Comparison of ENCODE assay signal across 22 cellular contexts in the genomic region with DNA sequence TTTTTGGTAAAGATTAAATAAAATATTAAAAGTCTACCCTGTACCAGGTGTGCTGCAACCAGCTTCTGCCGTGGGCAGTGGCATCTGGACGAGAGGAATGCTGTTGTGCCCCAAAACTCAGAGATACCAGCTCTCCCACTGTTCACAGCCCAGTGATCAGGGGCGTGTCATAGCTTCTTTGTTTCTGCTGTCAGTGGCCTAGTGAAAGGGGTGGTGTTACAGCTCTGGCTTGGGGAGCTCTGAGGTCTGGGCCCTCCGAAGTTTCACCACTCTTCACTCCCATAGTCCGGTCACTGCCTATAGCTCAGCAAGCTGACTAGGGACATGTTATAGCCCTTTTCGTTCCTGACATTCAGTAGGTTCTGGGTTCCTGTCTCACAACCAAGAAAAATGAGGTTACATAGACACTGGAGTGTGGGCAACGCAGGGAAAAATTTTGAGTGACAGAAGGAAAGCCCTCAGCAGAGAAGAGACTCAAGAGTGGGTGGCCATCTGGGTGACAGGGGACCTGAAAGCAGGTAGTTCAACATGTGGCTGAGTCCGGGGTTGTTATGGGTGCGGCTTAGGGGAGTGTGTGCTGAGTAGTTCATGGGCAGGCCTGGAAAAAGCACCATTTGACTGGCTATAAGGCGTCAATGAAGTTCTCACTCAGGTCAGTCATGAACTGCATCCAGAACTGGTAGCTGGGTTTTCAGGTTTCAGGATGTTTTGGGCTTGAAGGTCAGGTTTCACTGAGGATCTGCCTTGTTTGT.
"Had no signal": no experiment of that assay in that cellular context is flagged by ENCODE, and none has a peak within 500 bp of the region (broad histone marks: within the 10 kb centered on the region; RNA-seq: fewer than 3 reads in every experiment).

No MANE protein-coding gene starts in this region.

- H3K27ac Mint-ChIP-seq: natural killer cell treated with Interleukin-12 subunit alpha and Interleukin-12 subunit beta and Interleukin-15 and Interleukin-18, amount 100 ng/mL, for 72 hours; stimulated activated naive B cell treated with anti-CD40 and anti-IgM and Interleukin-4, amounts not matched to agents 10 μg/mL and 1 μg/mL and 100 μg/mL, for 72 hours; type B pancreatic cell had no signal

- H3K27ac ChIP-seq: colonic mucosa, heart left ventricle, neutrophil, sigmoid colon, skin epidermis, thoracic aorta had no signal

- H3K4me3 ChIP-seq: colonic mucosa, heart left ventricle, lung, sigmoid colon, skin epidermis, thoracic aorta had no signal

- FAIRE-seq: endothelial cell of umbilical vein, urothelium cell line had no signal

- H3K4me1 ChIP-seq: colonic mucosa, heart left ventricle, sigmoid colon had no signal

- H3K27me3 Mint-ChIP-seq: natural killer cell treated with Interleukin-12 subunit alpha and Interleukin-12 subunit beta and Interleukin-15 and Interleukin-18, amount 100 ng/mL, for 72 hours; stimulated activated naive B cell treated with anti-CD40 and anti-IgM and Interleukin-4, amounts not matched to agents 10 μg/mL and 1 μg/mL and 100 μg/mL, for 72 hours; stimulated activated naive CD8-positive, alpha-beta T cell treated with anti-CD3 and anti-CD28 coated beads, Interleukin-15, amount 100 ng/mL, for 72 hours; type B pancreatic cell had no signal

- H3K4me1 Mint-ChIP-seq: stimulated activated naive B cell treated with anti-CD40 and anti-IgM and Interleukin-4, amounts not matched to agents 10 μg/mL and 1 μg/mL and 100 μg/mL, for 72 hours; stimulated activated naive CD8-positive, alpha-beta T cell treated with anti-CD3 and anti-CD28 coated beads, Interleukin-15, amount 100 ng/mL, for 72 hours had no signal

- H3K4me3 Mint-ChIP-seq: natural killer cell treated with Interleukin-12 subunit alpha and Interleukin-12 subunit beta and Interleukin-15 and Interleukin-18, amount 100 ng/mL, for 72 hours; stimulated activated naive B cell treated with anti-CD40 and anti-IgM and Interleukin-4, amounts not matched to agents 10 μg/mL and 1 μg/mL and 100 μg/mL, for 72 hours; stimulated activated naive CD8-positive, alpha-beta T cell treated with anti-CD3 and anti-CD28 coated beads, Interleukin-15, amount 100 ng/mL, for 72 hours; type B pancreatic cell had no signal

- H3K9me3 ChIP-seq: colonic mucosa, heart left ventricle, neutrophil, sigmoid colon, thoracic aorta had no signal

- H3K36me3 ChIP-seq: colonic mucosa, heart left ventricle, neutrophil, sigmoid colon, thoracic aorta had no signal

- DNase-seq: colonic mucosa; dermis blood vessel endothelial cell; erythroblast; heart left ventricle; hippocampal formation; left colon; left ventricle myocardium superior; mesenchymal stem cell; midbrain; sigmoid colon; stimulated activated CD4-positive, alpha-beta T cell treated with anti-CD3 and anti-CD28 coated beads, Interleukin-2, amount 100 ng/mL, for 24 hours; stimulated activated CD4-positive, alpha-beta T cell treated with anti-CD3 and anti-CD28 coated beads, Interleukin-4, amount 100 ng/mL, for 4 hours; stimulated activated naive B cell treated with anti-CD40 and anti-IgM and Interleukin-4, amounts not matched to agents 10 μg/mL and 1 μg/mL and 100 μg/mL, for 72 hours; stimulated activated naive CD8-positive, alpha-beta T cell treated with anti-CD3 and anti-CD28 coated beads, Interleukin-15, amount 100 ng/mL, for 72 hours had no signal

- H3K36me3 Mint-ChIP-seq: natural killer cell treated with Interleukin-12 subunit alpha and Interleukin-12 subunit beta and Interleukin-15 and Interleukin-18, amount 100 ng/mL, for 72 hours; stimulated activated naive B cell treated with anti-CD40 and anti-IgM and Interleukin-4, amounts not matched to agents 10 μg/mL and 1 μg/mL and 100 μg/mL, for 72 hours; type B pancreatic cell had no signal

- ATAC-seq: heart left ventricle; left colon; left ventricle myocardium superior; natural killer cell treated with Interleukin-12 subunit alpha and Interleukin-12 subunit beta and Interleukin-15 and Interleukin-18, amount 100 ng/mL, for 72 hours; stimulated activated naive B cell treated with anti-CD40 and anti-IgM and Interleukin-4, amounts not matched to agents 10 μg/mL and 1 μg/mL and 100 μg/mL, for 72 hours; stimulated activated naive CD8-positive, alpha-beta T cell treated with anti-CD3 and anti-CD28 coated beads, Interleukin-15, amount 100 ng/mL, for 72 hours had no signal

- H3K27me3 ChIP-seq: colonic mucosa, heart left ventricle, neutrophil, sigmoid colon had no signal
